ENCODE assay signal across 13 cellular contexts in the genomic region with DNA sequence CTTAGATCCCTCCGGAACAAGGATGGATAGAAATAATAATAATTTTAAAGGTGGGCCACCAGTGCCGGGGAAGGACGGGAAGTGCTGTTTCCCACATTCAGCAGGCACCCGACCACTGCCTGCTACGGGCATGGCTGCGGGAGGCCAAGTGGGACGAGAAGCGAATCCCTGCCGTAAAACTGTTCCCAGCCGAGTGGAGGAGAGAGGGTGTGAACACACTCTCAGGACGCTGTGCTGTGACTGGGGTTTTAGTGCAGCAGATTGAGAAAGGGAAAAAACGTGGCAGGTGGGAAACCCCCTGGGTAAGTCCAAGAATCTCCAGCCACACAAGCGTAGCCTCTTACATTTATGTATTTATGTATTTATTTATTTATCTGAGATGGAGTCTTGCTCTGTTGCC.
A peak's percentile ranks its signal among the peaks of the same experiment; 100 is the strongest.
DNase-seq lines count a peak whose midpoint lies in the region; ATAC-seq and TF ChIP-seq lines count a peak whose summit lies in the region.
"Had no signal": no experiment of that assay in that cellular context is flagged by ENCODE, and none has a peak within 500 bp of the region (broad histone marks: within the 10 kb centered on the region; RNA-seq: fewer than 3 reads in every experiment).

No MANE protein-coding gene starts in this region.

- H3K79me2 ChIP-seq in hepatocyte = no peaks in the 10 kb centered on the region

- no peaks in the 10 kb centered on the region for H3K4me1 ChIP-seq in hepatocyte (ENCODE audit: insufficient read depth)
- H3K4me1 ChIP-seq: BE2C, HAP-1 had no signal

- H3K27me3 ChIP-seq in hepatocyte = no peaks in the 10 kb centered on the region
- H3K27me3 ChIP-seq: BE2C, cardiac muscle cell had no signal

- no peak overlapping the region for H3K27ac ChIP-seq in hepatocyte
- H3K27ac ChIP-seq: cardiac muscle cell had no signal

- H3K9me3 ChIP-seq in hepatocyte (ENCODE audit: low read depth) = no peaks in the 10 kb centered on the region
- H3K9me3 ChIP-seq: BE2C, HAP-1 had no signal

- no peaks in the 10 kb centered on the region for H3K9me2 ChIP-seq in hepatocyte (replicated peaks; ENCODE audit: insufficient read depth)

- H3K27ac Mint-ChIP-seq in type B pancreatic cell = no peak overlapping the region

- peaks cover under 1% of the 10 kb centered on the region for H3K9me3 Mint-ChIP-seq in type B pancreatic cell

- DNase-seq in stimulated activated CD4-positive, alpha-beta T cell treated with anti-CD3 and anti-CD28 coated beads, Interleukin-2, amount 100 ng/mL, for 24 hours = peak; percentile 18 to 31
- DNase-seq in stimulated activated CD4-positive, alpha-beta T cell treated with anti-CD3 and anti-CD28 coated beads, Interleukin-4, amount 100 ng/mL, for 4 hours = no peak
- peak; percentile 46 to 48 for DNase-seq in activated T-cell treated with anti-CD3 and anti-CD28 coated beads, Interleukin-2, amount 50 U/mL, for 48 hours
- DNase-seq in type B pancreatic cell (ENCODE audit: extremely low spot score, unreplicated experiment) (no peak), pons (ENCODE audit: low spot score) (no peak), cerebellar nuclear complex (lab: John Stamatoyannopoulos, UW) (no peak), hepatocyte (ENCODE audit: low spot score) (no peak)
- DNase-seq: BE2C, NCI-H1105 treated with DMSO at 0.1 percent for 48 hours, retina had no signal

- H3K4me1 Mint-ChIP-seq in type B pancreatic cell (ENCODE audit: unreplicated experiment) = peaks cover 8% of the 10 kb centered on the region

- ATAC-seq in HG02678 (IDR thresholded peaks at IDR 0.05; ENCODE audit: unreplicated experiment) = peak; percentile 79

- H2AFZ ChIP-seq in hepatocyte = no peak overlapping the region

- no peak overlapping the region for H3K4me3 Mint-ChIP-seq in type B pancreatic cell

- peaks cover 2% of the 10 kb centered on the region for H3K36me3 Mint-ChIP-seq in type B pancreatic cell

- H3K36me3 ChIP-seq in hepatocyte (replicated peaks; ENCODE audit: insufficient read depth, low read depth) = no peaks in the 10 kb centered on the region
- H3K36me3 ChIP-seq: BE2C, cardiac muscle cell, HAP-1 had no signal

- peaks cover 3% of the 10 kb centered on the region for H3K27me3 Mint-ChIP-seq in type B pancreatic cell

- no peak overlapping the region for H3K4me2 ChIP-seq in hepatocyte

- no peak overlapping the region for H3K4me3 ChIP-seq in hepatocyte
- H3K4me3 ChIP-seq: cardiac muscle cell, HAP-1 had no signal

- no peaks in the 10 kb centered on the region for H4K20me1 ChIP-seq in hepatocyte (ENCODE audit: insufficient read depth, poor library complexity, severe bottlenecking)

- 83% methylated on average over 13 of the region's 13 CpGs for WGBS in hepatocyte (ENCODE audit: low lambda C conversion rate, missing lambda C conversion rate)

- TF ChIP-seq CTCF in type B pancreatic cell (conservative IDR thresholded peaks at IDR 0.05) (no peak), hepatocyte (IDR thresholded peaks at IDR 0.05; ENCODE audit: poor library complexity) (no peak)

Comparison
In these comparisons a context has a peak if more than half of its experiments do, and no peak if none do; other contexts are left out.
1. DNase-seq: peak in stimulated activated CD4-positive, alpha-beta T cell treated with anti-CD3 and anti-CD28 coated beads, Interleukin-2, amount 100 ng/mL, for 24 hours (2 of 2) and activated T-cell treated with anti-CD3 and anti-CD28 coated beads, Interleukin-2, amount 50 U/mL, for 48 hours (2 of 2); none in stimulated activated CD4-positive, alpha-beta T cell treated with anti-CD3 and anti-CD28 coated beads, Interleukin-4, amount 100 ng/mL, for 4 hours (0 of 2), type B pancreatic cell (single experiment), pons (single experiment), cerebellar nuclear complex (0 of 2) and hepatocyte (single experiment).